In the genomic region with DNA sequence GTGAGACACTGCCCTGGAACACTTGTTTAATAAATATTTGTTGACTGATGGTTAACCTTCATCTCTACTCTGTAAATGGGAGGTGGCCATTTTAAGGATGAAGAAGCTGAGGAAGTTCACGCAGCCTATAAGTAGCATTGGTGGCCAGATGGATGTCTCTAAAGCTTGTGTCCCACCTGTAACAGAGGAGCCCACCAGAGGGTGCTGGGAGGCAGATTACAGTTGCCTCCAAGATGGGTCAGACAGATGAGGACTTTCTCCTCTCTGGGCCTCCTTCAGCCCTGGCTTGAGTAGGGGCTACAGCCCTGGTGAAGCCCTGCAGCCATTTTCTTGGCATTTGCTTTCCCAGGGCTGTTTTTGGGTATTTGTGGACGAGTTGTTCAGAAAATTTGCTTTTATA, we compare ENCODE assay signal across 1 cellular context.
TF ChIP-seq lines count a peak whose summit lies in the region.

No MANE protein-coding gene starts in this region.

TF ChIP-seq in WTC11, 78 proteins besides CTCF, POLR2A, EP300 and RAD21 (continued from another document):
- TF ChIP-seq, protein P1, sequence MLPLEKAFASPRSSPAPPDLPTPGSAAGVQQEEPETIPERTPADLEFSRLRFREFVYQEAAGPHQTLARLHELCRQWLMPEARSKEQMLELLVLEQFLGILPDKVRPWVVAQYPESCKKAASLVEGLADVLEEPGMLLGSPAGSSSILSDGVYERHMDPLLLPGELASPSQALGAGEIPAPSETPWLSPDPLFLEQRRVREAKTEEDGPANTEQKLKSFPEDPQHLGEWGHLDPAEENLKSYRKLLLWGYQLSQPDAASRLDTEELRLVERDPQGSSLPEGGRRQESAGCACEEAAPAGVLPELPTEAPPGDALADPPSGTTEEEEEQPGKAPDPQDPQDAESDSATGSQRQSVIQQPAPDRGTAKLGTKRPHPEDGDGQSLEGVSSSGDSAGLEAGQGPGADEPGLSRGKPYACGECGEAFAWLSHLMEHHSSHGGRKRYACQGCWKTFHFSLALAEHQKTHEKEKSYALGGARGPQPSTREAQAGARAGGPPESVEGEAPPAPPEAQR (CRISPR knock-in tag; IDR thresholded peaks at IDR 0.05), result no peak
- no peak for TF ChIP-seq ESRRA (CRISPR knock-in tag; IDR thresholded peaks at IDR 0.05; ENCODE audit: borderline replicate concordance)
- no peak for TF ChIP-seq GTF2I (CRISPR knock-in tag; conservative IDR thresholded peaks at IDR 0.05)
- TF ChIP-seq TEAD4 (CRISPR knock-in tag; IDR thresholded peaks at IDR 0.05), result no peak
